9 cellular contexts compared by ENCODE assay signal in genomic region chr3:149339931-149340309, GRCh38. TPM values are rescaled to one million over a fixed set of nuclear protein-coding genes. Genes with fewer than 3 reads are reported as not detected.
DNase-seq lines count a peak whose midpoint lies in the region; ATAC-seq and TF ChIP-seq lines count a peak whose summit lies in the region.
"Had no signal": no experiment of that assay in that cellular context is flagged by ENCODE, and none has a peak within 500 bp of the region (broad histone marks: within the 10 kb centered on the region; RNA-seq: fewer than 3 reads in every experiment).

No MANE protein-coding gene starts in this region.

- intact Hi-C loops in activated CD4-positive, alpha-beta memory T cell treated with anti-CD3 and anti-CD28 coated beads for 36 hours (cut with micrococcal nuclease) = no loop called here

- H3K27me3 Mint-ChIP-seq in osteocyte (ENCODE audit: unreplicated experiment) = no peaks in the 10 kb centered on the region
- peaks cover 8% of the 10 kb centered on the region for H3K27me3 Mint-ChIP-seq in activated CD4-positive, alpha-beta memory T cell treated with anti-CD3 and anti-CD28 coated beads for 36 hours

- CTCF ChIA-PET in activated CD4-positive, alpha-beta memory T cell treated with anti-CD3 and anti-CD28 coated beads for 36 hours (lab: Charles Lee) = no interaction called here

- POLR2A ChIA-PET in activated CD4-positive, alpha-beta memory T cell treated with anti-CD3 and anti-CD28 coated beads for 36 hours (lab: Charles Lee) = no interaction called here

- H3K36me3 Mint-ChIP-seq in osteocyte (ENCODE audit: unreplicated experiment) = peaks cover 2% of the 10 kb centered on the region
- H3K36me3 Mint-ChIP-seq in activated CD4-positive, alpha-beta memory T cell treated with anti-CD3 and anti-CD28 coated beads for 36 hours = no peaks in the 10 kb centered on the region

- H3K9me3 ChIP-seq in WERI-Rb-1 (ENCODE audit: severe bottlenecking) = peaks cover 2% of the 10 kb centered on the region

- H3K27me3 ChIP-seq in H7 (ENCODE audit: control insufficient read depth, insufficient read depth, low read length) = no peaks in the 10 kb centered on the region
- no peaks in the 10 kb centered on the region for H3K27me3 ChIP-seq in WERI-Rb-1 (ENCODE audit: insufficient read depth, low read depth, severe bottlenecking)

- H3K27ac ChIP-seq in WERI-Rb-1 = no peak overlapping the region
- H3K27ac ChIP-seq: SK-N-MC had no signal

- DNase-seq in H7 (peak; percentile 14), RKO (ENCODE audit: low spot score) (peak; percentile 94), fibroblast of mammary gland (ENCODE audit: low read depth) (peak; percentile 95), osteocyte (ENCODE audit: extremely low spot score, unreplicated experiment) (peak; percentile 93), WERI-Rb-1 (no peak)
- no peak for DNase-seq in stimulated activated naive CD4-positive, alpha-beta T cell (lab: John Stamatoyannopoulos, UW)
- no peak for DNase-seq in activated CD4-positive, alpha-beta memory T cell treated with anti-CD3 and anti-CD28 coated beads for 36 hours

- peak overlapping the region; percentile 27 for H3K4me3 Mint-ChIP-seq in osteocyte (ENCODE audit: unreplicated experiment)
- H3K4me3 Mint-ChIP-seq in activated CD4-positive, alpha-beta memory T cell treated with anti-CD3 and anti-CD28 coated beads for 36 hours = no peak overlapping the region

- peaks cover 47% of the 10 kb centered on the region for H3K4me1 Mint-ChIP-seq in osteocyte (ENCODE audit: unreplicated experiment)
- no peaks in the 10 kb centered on the region for H3K4me1 Mint-ChIP-seq in activated CD4-positive, alpha-beta memory T cell treated with anti-CD3 and anti-CD28 coated beads for 36 hours (ENCODE audit: low read depth)

- TF ChIP-seq CTCF in fibroblast of mammary gland (conservative IDR thresholded peaks at IDR 0.05; ENCODE audit: control insufficient read depth, insufficient read depth, low read depth, low read length) = no peak
- no peak for TF ChIP-seq CTCF in osteocyte (IDR thresholded peaks at IDR 0.05)
- no peak for TF ChIP-seq CTCF in WERI-Rb-1 (IDR thresholded peaks at IDR 0.05; ENCODE audit: low read depth, low read length)

- H3K27ac Mint-ChIP-seq in osteocyte (ENCODE audit: unreplicated experiment) = peak overlapping the region; percentile 98
- no peak overlapping the region for H3K27ac Mint-ChIP-seq in activated CD4-positive, alpha-beta memory T cell treated with anti-CD3 and anti-CD28 coated beads for 36 hours

- H3K4me3 ChIP-seq in H7 (ENCODE audit: insufficient read depth, low read depth, low read length) (no peak overlapping the region), fibroblast of mammary gland (ENCODE audit: control insufficient read depth, low read depth, low read length) (no peak overlapping the region), WERI-Rb-1 (ENCODE audit: low read depth, low read length) (no peak overlapping the region)
- H3K4me3 ChIP-seq: SK-N-MC had no signal

- no peak for ATAC-seq in GM21717 (IDR thresholded peaks at IDR 0.05; ENCODE audit: unreplicated experiment)

- H3K36me3 ChIP-seq in H7 (replicated peaks; ENCODE audit: control insufficient read depth, insufficient read depth, low read length) (no peaks in the 10 kb centered on the region), WERI-Rb-1 (no peaks in the 10 kb centered on the region)

- peaks cover 5% of the 10 kb centered on the region for H3K9me3 Mint-ChIP-seq in osteocyte (ENCODE audit: unreplicated experiment)
- no peaks in the 10 kb centered on the region for H3K9me3 Mint-ChIP-seq in activated CD4-positive, alpha-beta memory T cell treated with anti-CD3 and anti-CD28 coated beads for 36 hours

RNA-seq across cellular contexts. Expression of gene TM4SF18, which starts 6.5 kb away (rescaled TPM):
- 2.6 and 4.9 TPM in 2 replicates for total RNA-seq in H7 (2014; rRNA removed; shearing (Covaris generic))
- total RNA-seq in osteocyte = 2.2 and 3.7 TPM in 2 replicates
- not detected for total RNA-seq in activated CD4-positive, alpha-beta memory T cell treated with anti-CD3 and anti-CD28 coated beads for 36 hours

RNA-seq across cellular contexts. Expression of gene TM4SF1, which starts 37.5 kb away (rescaled TPM):
- total RNA-seq in H7 (2014; rRNA removed; shearing (Covaris generic)) = 0.07 TPM in 1 of 2 replicates, not detected in the other
- total RNA-seq in osteocyte = 120 and 122 TPM in 2 replicates
- total RNA-seq in activated CD4-positive, alpha-beta memory T cell treated with anti-CD3 and anti-CD28 coated beads for 36 hours = under 1 TPM; 0.83 to 0.92 TPM

Comparison
In these comparisons a context has a peak if more than half of its experiments do, and no peak if none do; other contexts are left out.
1. DNase-seq: peak in H7 (single experiment), RKO (single experiment), fibroblast of mammary gland (single experiment) and osteocyte (single experiment); none in stimulated activated naive CD4-positive, alpha-beta T cell (0 of 6), WERI-Rb-1 (single experiment) and activated CD4-positive, alpha-beta memory T cell treated with anti-CD3 and anti-CD28 coated beads for 36 hours (single experiment).
2. RNA of gene TM4SF1, which starts 37.5 kb away (total RNA-seq): 120 to 122 TPM in osteocyte; 0.83 to 0.92 TPM in activated CD4-positive, alpha-beta memory T cell treated with anti-CD3 and anti-CD28 coated beads for 36 hours and 0.07 TPM in H7; every median in the first group is over 10 times any median in the second.